In the genomic region with DNA sequence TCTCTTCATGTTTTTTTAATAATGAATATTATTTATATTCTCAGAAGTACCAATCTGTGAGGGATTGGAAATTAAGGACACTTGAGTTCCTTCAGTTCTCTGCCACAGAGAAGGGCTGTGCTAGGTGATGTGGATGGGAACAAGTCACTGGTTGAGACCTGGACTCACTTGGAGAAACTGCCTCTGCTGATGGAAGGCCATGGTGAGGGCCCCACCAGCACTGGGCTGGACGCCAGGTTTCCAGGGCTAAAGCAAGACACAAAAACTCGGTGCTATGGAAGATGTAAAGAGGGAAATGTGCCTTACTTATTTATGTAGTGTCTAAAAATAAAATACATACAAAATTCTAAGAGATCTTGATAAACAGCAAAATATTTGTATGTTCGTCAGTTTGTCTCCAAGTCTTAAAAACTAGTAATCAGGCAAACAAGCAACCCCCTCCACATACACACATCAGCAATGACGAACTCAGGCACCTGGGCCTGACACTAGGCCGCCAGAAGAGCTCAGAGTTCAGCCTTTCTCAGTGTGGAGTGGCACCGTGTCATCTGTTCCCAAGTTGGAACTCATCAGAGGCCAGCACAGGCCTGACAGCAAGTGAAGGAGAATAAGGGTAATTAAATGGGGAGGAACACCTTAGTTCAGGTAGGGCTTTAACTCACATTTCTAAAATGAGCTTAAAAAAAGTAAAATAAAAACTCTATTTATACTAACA, we compare ENCODE assay signal across 22 cellular contexts. TPM values are rescaled to one million over a fixed set of nuclear protein-coding genes. Genes with fewer than 3 reads are reported as not detected.
A peak's percentile ranks its signal among the peaks of the same experiment; 100 is the strongest.
DNase-seq lines count a peak whose midpoint lies in the region; ATAC-seq and TF ChIP-seq lines count a peak whose summit lies in the region.
"Had no signal": no experiment of that assay in that cellular context is flagged by ENCODE, and none has a peak within 500 bp of the region (broad histone marks: within the 10 kb centered on the region; RNA-seq: fewer than 3 reads in every experiment).

No MANE protein-coding gene starts in this region.

- no peak overlapping the region for H3K4me3 Mint-ChIP-seq in nephron
- H3K4me3 Mint-ChIP-seq: activated naive CD4-positive, alpha-beta T cell treated with anti-CD3 and anti-CD28 coated beads, Interleukin-2, amount 50 U/mL, for 24 hours; natural killer cell had no signal

- TF ChIP-seq CTCF in HEK293 (tag by site-specific recombination; IDR thresholded peaks at IDR 0.05) (no peak), OCI-LY7 (conservative IDR thresholded peaks at IDR 0.05; ENCODE audit: low read length) (no peak), nephron (IDR thresholded peaks at IDR 0.05; ENCODE audit: unreplicated experiment in 3 of 3) (no peak)

- H3K36me3 Mint-ChIP-seq in nephron (ENCODE audit: low read depth) = peaks cover 23% of the 10 kb centered on the region
- H3K36me3 Mint-ChIP-seq: activated naive CD4-positive, alpha-beta T cell treated with anti-CD3 and anti-CD28 coated beads, Interleukin-2, amount 50 U/mL, for 24 hours; natural killer cell had no signal

- 0 out of 2 replicates have a peak overlapping the region, but pooled peaks have one; percentile 7 for H3K4me2 ChIP-seq in OCI-LY7 (ENCODE audit: low read length)

- H3K4me1 ChIP-seq in HEK293 (ENCODE audit: control insufficient read depth, insufficient read depth, low read length) = peaks cover 28% of the 10 kb centered on the region
- peaks cover 26% of the 10 kb centered on the region for H3K4me1 ChIP-seq in OCI-LY7 (ENCODE audit: insufficient read depth, low read length, poor library complexity, severe bottlenecking)
- H3K4me1 ChIP-seq: parathyroid adenoma had no signal

- peak overlapping the region in 2 of 3 experiments; percentile 51 to 70 for H3K27ac Mint-ChIP-seq in nephron
- H3K27ac Mint-ChIP-seq: activated naive CD4-positive, alpha-beta T cell treated with anti-CD3 and anti-CD28 coated beads, Interleukin-2, amount 50 U/mL, for 24 hours; natural killer cell had no signal

- H3K9me3 Mint-ChIP-seq in nephron = no peaks in the 10 kb centered on the region
- H3K9me3 Mint-ChIP-seq: activated naive CD4-positive, alpha-beta T cell treated with anti-CD3 and anti-CD28 coated beads, Interleukin-2, amount 50 U/mL, for 24 hours; natural killer cell had no signal

- H3K36me3 ChIP-seq in HEK293 (ENCODE audit: control insufficient read depth in 2 of 2, insufficient read depth in 1 of 2, low read length in 2 of 2) (no peaks in the 10 kb centered on the region; a peak in 1 of 3 replicates), OCI-LY7 (ENCODE audit: insufficient read depth, low read length) (no peaks in the 10 kb centered on the region)
- H3K36me3 ChIP-seq: right lobe of liver, thoracic aorta, WERI-Rb-1 had no signal

- DNase-seq in OCI-LY7 (ENCODE audit: low spot score) (no peak), left ventricle myocardium superior (peak; percentile 51), NCI-H2196 (lab: John Stamatoyannopoulos, UW; ENCODE audit: unreplicated experiment) (no peak), NCI-H1694 treated with DMSO at 0.1 percent for 48 hours (lab: John Stamatoyannopoulos, UW) (no peak)
- DNase-seq: Calu3; central memory CD4-positive, alpha-beta T cell; EL; natural killer cell; NCI-H1436 treated with DMSO at 0.1 percent for 48 hours; NCI-H748 treated with DMSO at 0.1 percent for 48 hours; right lobe of liver; stimulated activated CD4-positive, alpha-beta T cell treated with anti-CD3 and anti-CD28 coated beads, Interleukin-4, amount 100 ng/mL, for 4 hours; stimulated activated naive CD8-positive, alpha-beta T cell treated with anti-CD3 and anti-CD28 coated beads, Interleukin-15, Interleukin-2, amounts not matched to agents 100 U/mL and 50 U/mL, for 24 hours; WERI-Rb-1 had no signal

- H3K4me3 ChIP-seq in HEK293 (ENCODE audit: low read depth, low read length) (no peak overlapping the region), OCI-LY7 (ENCODE audit: low read depth, low read length, poor library complexity, severe bottlenecking) (no peak overlapping the region)
- H3K4me3 ChIP-seq: K562, right lobe of liver, thoracic aorta had no signal

- ATAC-seq in left ventricle myocardium superior (peak; percentile 71), HG03460 (IDR thresholded peaks at IDR 0.05; ENCODE audit: unreplicated experiment) (no peak)
- ATAC-seq: K562; natural killer cell; stimulated activated naive CD8-positive, alpha-beta T cell treated with anti-CD3 and anti-CD28 coated beads, Interleukin-15, Interleukin-2, amounts not matched to agents 100 U/mL and 50 U/mL, for 24 hours had no signal

- H3K27me3 Mint-ChIP-seq in nephron (ENCODE audit: low read depth) = no peaks in the 10 kb centered on the region
- H3K27me3 Mint-ChIP-seq: activated naive CD4-positive, alpha-beta T cell treated with anti-CD3 and anti-CD28 coated beads, Interleukin-2, amount 50 U/mL, for 24 hours had no signal

- peak overlapping the region; percentile 45; the same call in 1 of the 2 replicates for H2AFZ ChIP-seq in OCI-LY7 (ENCODE audit: low read length)
- H2AFZ ChIP-seq: parathyroid adenoma had no signal

- peaks cover 43% of the 10 kb centered on the region for H3K4me1 Mint-ChIP-seq in nephron
- H3K4me1 Mint-ChIP-seq: activated naive CD4-positive, alpha-beta T cell treated with anti-CD3 and anti-CD28 coated beads, Interleukin-2, amount 50 U/mL, for 24 hours; natural killer cell had no signal

- 0 out of 2 replicates have a peak, but pooled peaks cover 5% of the 10 kb centered on the region for H3K79me2 ChIP-seq in OCI-LY7 (ENCODE audit: insufficient read depth, low read depth, low read length)
- H3K79me2 ChIP-seq: parathyroid adenoma had no signal

- intact Hi-C loops in OCI-LY7 (cut with micrococcal nuclease; ENCODE audit: unreplicated experiment) = no loop called here
- intact Hi-C loops in left ventricle myocardium superior (cut with micrococcal nuclease) = no loop called here

- CTCF ChIA-PET in HEK293 (lab: Yijun Ruan, JAX) = interaction anchor here (0.6 to 1.0 kb wide), 3 partner anchors 17 to 246 kb away, joined by 3 to 8 read pairs (median 5); no protein-coding TSS in a partner anchor
- CTCF ChIA-PET in OCI-LY7 (lab: Charles Lee; ENCODE audit: unreplicated experiment) = no interaction called here

- no TSS peak for BruUV-seq in OCI-LY7 (replicated peaks; lab: Mats Ljungman, UMichigan)

- no peaks in the 10 kb centered on the region for H3K9me3 ChIP-seq in HEK293 (ENCODE audit: control insufficient read depth, insufficient read depth, low read depth, low read length)
- H3K9me3 ChIP-seq in OCI-LY7 (ENCODE audit: low read length) = no peaks in the 10 kb centered on the region
- H3K9me3 ChIP-seq: right lobe of liver, thoracic aorta had no signal

- H3K27ac ChIP-seq in HEK293 (ENCODE audit: extremely low read depth, low read depth, low read length) (no peak overlapping the region), OCI-LY7 (ENCODE audit: low read depth, low read length, poor library complexity, severe bottlenecking) (no peak overlapping the region)
- H3K27ac ChIP-seq: C4-2B, parathyroid adenoma, right lobe of liver, thoracic aorta, WERI-Rb-1 had no signal

- POLR2A ChIA-PET in HEK293 (lab: Yijun Ruan, JAX) = interaction anchor here (0.5 to 1.2 kb wide), 2 partner anchors 17 to 25 kb away, joined by 3 read pairs; no protein-coding TSS in a partner anchor
- POLR2A ChIA-PET in OCI-LY7 (lab: Charles Lee) = interaction anchor here (0.8 to 1.0 kb wide), 3 partner anchors 11 to 17 kb away, joined by 3 to 4 read pairs (median 4); no protein-coding TSS in a partner anchor

- no peaks in the 10 kb centered on the region for H3K9me2 ChIP-seq in OCI-LY7 (ENCODE audit: insufficient read depth, low read length)

- H4K20me1 ChIP-seq in OCI-LY7 (ENCODE audit: insufficient read depth, low read length) = no peaks in the 10 kb centered on the region

TF ChIP-seq in HEK293, 187 proteins besides CTCF, POLR2A, EP300 and RAD21 (continues in another document):
- TF ChIP-seq REST (tag by site-specific recombination; IDR thresholded peaks at IDR 0.05) = no peak
- TF ChIP-seq ZSCAN16 (tag by site-specific recombination; IDR thresholded peaks at IDR 0.05) = no peak
- TF ChIP-seq ZNF624 (tag by site-specific recombination; IDR thresholded peaks at IDR 0.05) = no peak
- TF ChIP-seq ZFP69B (tag by site-specific recombination; IDR thresholded peaks at IDR 0.05) = peak; percentile 98
- no peak for TF ChIP-seq REPIN1 (tag by site-specific recombination; IDR thresholded peaks at IDR 0.05; ENCODE audit: low read depth)

RNA-seq across cellular contexts. Expression of gene SIPA1L2, which starts 19.6 kb away (rescaled TPM):
- total RNA-seq in OCI-LY7 (2014; rRNA removed; shearing (Covaris generic)) = 13.5 and 16.0 TPM in 2 replicates
- total RNA-seq in OCI-LY7 (2022) (6.2 and 7.8 TPM in 2 replicates), left ventricle myocardium superior (127 TPM)
